Comparison of ENCODE assay signal across 1 cellular context in the genomic region with DNA sequence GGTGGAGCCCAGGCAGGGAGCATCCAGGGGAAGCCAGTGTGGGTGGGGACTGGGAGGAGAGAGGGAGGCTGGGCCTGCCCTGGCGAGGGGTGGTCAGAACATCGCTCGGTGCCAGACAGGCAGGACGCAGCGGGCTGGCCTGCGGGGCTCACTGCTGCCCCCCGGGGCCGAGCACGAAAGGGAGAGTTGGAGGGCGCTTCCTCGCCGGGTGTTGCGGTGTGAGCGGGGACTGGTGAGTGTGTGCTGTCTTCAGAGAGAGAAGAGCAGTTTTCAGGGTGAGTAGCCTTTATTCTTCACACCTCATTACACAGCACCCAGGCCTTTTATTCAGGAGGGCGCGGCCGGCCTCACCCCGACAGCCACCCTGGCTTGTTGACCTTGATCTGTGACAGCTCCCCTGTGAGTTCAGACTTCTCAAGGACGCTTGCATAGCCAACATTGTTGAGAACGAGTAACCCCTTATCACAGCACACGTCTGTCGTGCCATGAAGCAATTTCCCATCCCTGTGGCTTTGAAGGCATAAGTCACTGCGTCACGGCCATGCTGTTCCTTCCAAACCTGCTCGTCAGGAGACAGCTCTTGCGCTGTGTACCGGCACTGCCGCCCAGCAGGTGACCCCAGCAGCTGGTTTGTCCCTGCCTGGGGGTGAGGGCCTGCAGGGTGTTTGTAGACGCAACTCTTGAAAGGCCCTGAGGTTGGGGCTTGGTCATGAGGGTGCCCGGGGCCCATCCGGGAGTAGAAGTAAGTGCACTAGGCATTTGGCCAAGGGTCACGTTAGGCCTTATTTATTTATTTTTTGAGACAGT.
TF ChIP-seq lines count a peak whose summit lies in the region.

No MANE protein-coding gene starts in this region.

TF ChIP-seq in GM23338, 12 proteins besides CTCF, POLR2A, EP300 and RAD21 (continued from another document):
- no peak for TF ChIP-seq ZNF462 (CRISPR knock-in tag; IDR thresholded peaks at IDR 0.05)
